In genomic region chr16:87713469-87714229, GRCh38 we compare ENCODE assay signal across 12 cellular contexts. TPM values are rescaled to one million over a fixed set of nuclear protein-coding genes. Genes with fewer than 3 reads are reported as not detected.
DNase-seq lines count a peak whose midpoint lies in the region; ATAC-seq, FAIRE-seq and TF ChIP-seq lines count a peak whose summit lies in the region.
"Had no signal": no experiment of that assay in that cellular context is flagged by ENCODE, and none has a peak within 500 bp of the region (broad histone marks: within the 10 kb centered on the region; RNA-seq: fewer than 3 reads in every experiment).

No MANE protein-coding gene starts in this region.

- no peak for TF ChIP-seq CTCF in Calu3 (IDR thresholded peaks at IDR 0.05; ENCODE audit: unreplicated experiment)

- POLR2A ChIA-PET in activated CD4-positive, alpha-beta T cell treated with anti-CD3 and anti-CD28 coated beads, Interleukin-2, amount 10 ng/mL, durations not matched to agents 7 days and 5 days (lab: Charles Lee) = no interaction called here

- ATAC-seq in GM19395 (IDR thresholded peaks at IDR 0.05; ENCODE audit: unreplicated experiment) = no peak
- ATAC-seq in GM18868 (IDR thresholded peaks at IDR 0.05; ENCODE audit: unreplicated experiment) = no peak

- no peaks in the 10 kb centered on the region for H3K27me3 Mint-ChIP-seq in activated CD4-positive, alpha-beta T cell treated with anti-CD3 and anti-CD28 coated beads, Interleukin-2, amount 10 ng/mL, durations not matched to agents 7 days and 5 days
- H3K27me3 Mint-ChIP-seq in activated naive CD8-positive, alpha-beta T cell treated with anti-CD3 and anti-CD28 coated beads for 36 hours = no peaks in the 10 kb centered on the region
- H3K27me3 Mint-ChIP-seq in Calu3 (ENCODE audit: unreplicated experiment) = no peaks in the 10 kb centered on the region

- H3K4me1 Mint-ChIP-seq in activated CD4-positive, alpha-beta T cell treated with anti-CD3 and anti-CD28 coated beads, Interleukin-2, amount 10 ng/mL, durations not matched to agents 7 days and 5 days = peaks cover 39% of the 10 kb centered on the region
- peaks cover 29% of the 10 kb centered on the region for H3K4me1 Mint-ChIP-seq in activated naive CD8-positive, alpha-beta T cell treated with anti-CD3 and anti-CD28 coated beads for 36 hours
- H3K4me1 Mint-ChIP-seq in Calu3 (ENCODE audit: low read depth, unreplicated experiment) = no peaks in the 10 kb centered on the region

- no peaks in the 10 kb centered on the region for H3K9me3 Mint-ChIP-seq in activated CD4-positive, alpha-beta T cell treated with anti-CD3 and anti-CD28 coated beads, Interleukin-2, amount 10 ng/mL, durations not matched to agents 7 days and 5 days
- H3K9me3 Mint-ChIP-seq in activated naive CD8-positive, alpha-beta T cell treated with anti-CD3 and anti-CD28 coated beads for 36 hours = no peaks in the 10 kb centered on the region
- no peaks in the 10 kb centered on the region for H3K9me3 Mint-ChIP-seq in Calu3 (ENCODE audit: low read depth, unreplicated experiment)

- intact Hi-C loops in Calu3 (cut with micrococcal nuclease; ENCODE audit: unreplicated experiment) = no loop called here

- H3K27ac Mint-ChIP-seq in activated CD4-positive, alpha-beta T cell treated with anti-CD3 and anti-CD28 coated beads, Interleukin-2, amount 10 ng/mL, durations not matched to agents 7 days and 5 days = peak overlapping the region; percentile 96
- H3K27ac Mint-ChIP-seq in activated naive CD8-positive, alpha-beta T cell treated with anti-CD3 and anti-CD28 coated beads for 36 hours = peak overlapping the region; percentile 87
- no peak overlapping the region for H3K27ac Mint-ChIP-seq in Calu3 (ENCODE audit: unreplicated experiment)

- DNase-seq in GM18507 (ENCODE audit: extremely low spot score, insufficient read length, low read depth) (no peak), Calu3 (no peak), NCI-H524 treated with DMSO at 0.1 percent for 48 hours (lab: John Stamatoyannopoulos, UW) (no peak)
- peak; percentile 82 for DNase-seq in activated CD4-positive, alpha-beta T cell treated with anti-CD3 and anti-CD28 coated beads, Interleukin-2, amount 10 ng/mL, durations not matched to agents 7 days and 5 days
- DNase-seq in activated naive CD8-positive, alpha-beta T cell treated with anti-CD3 and anti-CD28 coated beads for 36 hours = peak; percentile 63
- peak; percentile 34 to 61 for DNase-seq in stimulated activated CD4-positive, alpha-beta T cell treated with anti-CD3 and anti-CD28 coated beads, Interleukin-4, amount 100 ng/mL, for 4 hours
- DNase-seq: NCI-H1417 treated with DMSO at 0.1 percent for 48 hours, ovary, tibial artery had no signal

- CTCF ChIA-PET in activated CD4-positive, alpha-beta T cell treated with anti-CD3 and anti-CD28 coated beads, Interleukin-2, amount 10 ng/mL, durations not matched to agents 7 days and 5 days (lab: Charles Lee) = interaction anchor here (0.6 to 2.7 kb wide), 4 partner anchors 9 to 714 kb away, joined by 3 to 8 read pairs (median 5); no protein-coding TSS in a partner anchor
- CTCF ChIA-PET in Calu3 (lab: Charles Lee) = no interaction called here

- no TSS peak for BruUV-seq in Calu3 (replicated peaks; lab: Mats Ljungman, UMichigan)

- peak; percentile 80 for FAIRE-seq in GM18507 (lab: Jason Lieb, UNC)
- FAIRE-seq: islet of Langerhans had no signal

- H3K36me3 Mint-ChIP-seq in activated CD4-positive, alpha-beta T cell treated with anti-CD3 and anti-CD28 coated beads, Interleukin-2, amount 10 ng/mL, durations not matched to agents 7 days and 5 days (ENCODE audit: low read depth) = peaks cover 34% of the 10 kb centered on the region
- peaks cover 29% of the 10 kb centered on the region for H3K36me3 Mint-ChIP-seq in activated naive CD8-positive, alpha-beta T cell treated with anti-CD3 and anti-CD28 coated beads for 36 hours
- peaks cover 34% of the 10 kb centered on the region for H3K36me3 Mint-ChIP-seq in Calu3 (ENCODE audit: insufficient read depth, unreplicated experiment)

- peak overlapping the region; percentile 30 for H3K4me3 Mint-ChIP-seq in activated CD4-positive, alpha-beta T cell treated with anti-CD3 and anti-CD28 coated beads, Interleukin-2, amount 10 ng/mL, durations not matched to agents 7 days and 5 days
- H3K4me3 Mint-ChIP-seq in activated naive CD8-positive, alpha-beta T cell treated with anti-CD3 and anti-CD28 coated beads for 36 hours = no peak overlapping the region
- no peak overlapping the region for H3K4me3 Mint-ChIP-seq in Calu3 (ENCODE audit: low read depth, unreplicated experiment)

RNA-seq across cellular contexts. Expression of gene KLHDC4, which starts 52.1 kb away (rescaled TPM):
- 100 to 1,000 TPM in 1 of 2 experiments, 10 to 100 TPM in 1; 83.2 to 102 TPM for total RNA-seq in activated CD4-positive, alpha-beta T cell treated with anti-CD3 and anti-CD28 coated beads, Interleukin-2, amount 10 ng/mL, durations not matched to agents 7 days and 5 days
- 10 to 100 TPM; 75.7 to 77.5 TPM for total RNA-seq in activated naive CD8-positive, alpha-beta T cell treated with anti-CD3 and anti-CD28 coated beads for 36 hours
- total RNA-seq in Calu3 (2022) = 106 and 109 TPM in 2 replicates

Comparison
In these comparisons a context has a peak if more than half of its experiments do, and no peak if none do; other contexts are left out.
1. DNase-seq: peak in activated CD4-positive, alpha-beta T cell treated with anti-CD3 and anti-CD28 coated beads, Interleukin-2, amount 10 ng/mL, durations not matched to agents 7 days and 5 days (single experiment), activated naive CD8-positive, alpha-beta T cell treated with anti-CD3 and anti-CD28 coated beads for 36 hours (single experiment) and stimulated activated CD4-positive, alpha-beta T cell treated with anti-CD3 and anti-CD28 coated beads, Interleukin-4, amount 100 ng/mL, for 4 hours (2 of 2); none in GM18507 (single experiment), Calu3 (single experiment) and NCI-H524 treated with DMSO at 0.1 percent for 48 hours (single experiment).